ENCODE assay signal across 16 cellular contexts in the genomic region with DNA sequence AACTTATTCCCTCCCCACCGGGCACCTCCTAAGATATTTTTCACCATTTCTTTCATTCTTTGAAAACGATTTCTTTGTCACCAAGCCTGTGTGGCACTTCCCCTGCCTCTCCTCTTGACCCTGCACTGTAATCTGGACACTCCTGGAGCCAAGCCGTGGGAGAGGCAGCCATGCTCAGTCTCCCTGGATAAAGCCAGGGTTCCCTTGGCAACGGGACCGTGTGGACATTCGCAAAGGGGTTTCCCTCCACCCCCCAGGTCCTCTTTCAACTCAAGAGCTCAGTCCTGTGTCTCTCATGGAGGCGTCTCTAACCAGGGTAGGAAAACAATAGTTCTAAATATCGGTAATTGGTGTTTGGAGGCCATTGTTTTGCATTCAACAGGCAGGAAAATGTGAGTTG. TPM values are rescaled to one million over a fixed set of nuclear protein-coding genes. Genes with fewer than 3 reads are reported as not detected.
"Had no signal": no experiment of that assay in that cellular context is flagged by ENCODE, and none has a peak within 500 bp of the region (broad histone marks: within the 10 kb centered on the region; RNA-seq: fewer than 3 reads in every experiment).

A gene with protein sequence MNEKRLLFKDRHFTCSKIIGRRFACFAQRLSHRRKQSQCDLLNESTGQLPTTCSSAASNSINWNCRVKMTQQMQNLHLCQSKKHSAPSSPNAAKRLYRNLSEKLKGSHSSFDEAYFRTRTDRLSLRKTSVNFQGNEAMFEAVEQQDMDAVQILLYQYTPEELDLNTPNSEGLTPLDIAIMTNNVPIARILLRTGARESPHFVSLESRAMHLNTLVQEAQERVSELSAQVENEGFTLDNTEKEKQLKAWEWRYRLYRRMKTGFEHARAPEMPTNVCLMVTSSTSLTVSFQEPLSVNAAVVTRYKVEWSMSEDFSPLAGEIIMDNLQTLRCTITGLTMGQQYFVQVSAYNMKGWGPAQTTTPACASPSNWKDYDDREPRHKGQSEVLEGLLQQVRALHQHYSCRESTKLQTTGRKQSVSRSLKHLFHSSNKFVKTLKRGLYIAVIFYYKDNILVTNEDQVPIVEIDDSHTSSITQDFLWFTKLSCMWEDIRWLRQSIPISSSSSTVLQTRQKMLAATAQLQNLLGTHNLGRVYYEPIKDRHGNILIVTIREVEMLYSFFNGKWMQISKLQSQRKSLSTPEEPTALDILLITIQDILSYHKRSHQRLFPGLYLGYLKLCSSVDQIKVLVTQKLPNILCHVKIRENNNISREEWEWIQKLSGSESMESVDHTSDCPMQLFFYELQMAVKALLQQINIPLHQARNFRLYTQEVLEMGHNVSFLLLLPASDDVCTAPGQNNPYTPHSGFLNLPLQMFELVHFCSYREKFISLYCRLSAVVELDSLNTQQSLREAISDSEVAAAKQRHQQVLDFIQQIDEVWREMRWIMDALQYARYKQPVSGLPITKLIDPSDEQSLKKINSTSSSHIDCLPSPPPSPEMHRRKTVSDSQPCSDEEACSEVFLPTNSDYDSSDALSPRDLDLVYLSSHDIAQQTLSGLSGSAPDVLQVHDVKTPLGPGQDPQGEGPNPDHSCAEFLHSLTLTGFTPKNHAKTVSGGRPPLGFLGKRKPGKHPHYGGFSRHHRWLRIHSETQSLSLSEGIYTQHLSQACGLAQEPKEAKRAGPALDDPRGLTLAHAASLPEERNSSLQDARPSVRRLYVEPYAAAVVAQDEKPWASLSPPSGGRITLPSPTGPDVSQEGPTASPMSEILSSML (plus strand): TSS at position 261 of the 400 bp plus-strand sequence. CDS start 59,193 bp downstream, outside the sequence.

- H3K27ac ChIP-seq: cardiac muscle cell, colonic mucosa, lower lobe of right lung had no signal

- H3K9me3 Mint-ChIP-seq: activated CD4-positive, alpha-beta memory T cell treated with anti-CD3 and anti-CD28 coated beads for 36 hours; activated naive CD8-positive, alpha-beta T cell treated with anti-CD3 and anti-CD28 coated beads, Interleukin-2, amount 10 ng/mL, durations not matched to agents 7 days and 5 days; activated T-cell treated with anti-CD3 and anti-CD28 coated beads, Interleukin-2, amount 50 U/mL, for 72 hours; effector memory CD8-positive, alpha-beta T cell; naive thymus-derived CD8-positive, alpha-beta T cell had no signal

- ATAC-seq: activated T-cell treated with anti-CD3 and anti-CD28 coated beads, Interleukin-2, amount 50 U/mL, for 72 hours; effector memory CD8-positive, alpha-beta T cell; lower lobe of right lung; naive thymus-derived CD8-positive, alpha-beta T cell had no signal

- H3K4me3 Mint-ChIP-seq: activated CD4-positive, alpha-beta memory T cell treated with anti-CD3 and anti-CD28 coated beads for 36 hours; activated naive CD8-positive, alpha-beta T cell treated with anti-CD3 and anti-CD28 coated beads, Interleukin-2, amount 10 ng/mL, durations not matched to agents 7 days and 5 days; activated T-cell treated with anti-CD3 and anti-CD28 coated beads, Interleukin-2, amount 50 U/mL, for 72 hours; effector memory CD8-positive, alpha-beta T cell; naive thymus-derived CD8-positive, alpha-beta T cell had no signal

- DNase-seq: activated CD4-positive, alpha-beta memory T cell treated with anti-CD3 and anti-CD28 coated beads for 36 hours; activated CD4-positive, alpha-beta T cell treated with anti-CD3 and anti-CD28 coated beads for 1 hour; activated gamma-delta T cell treated with Interleukin-2 at 50 U/mL for 16 hours; activated naive CD8-positive, alpha-beta T cell treated with anti-CD3 and anti-CD28 coated beads, Interleukin-2, amount 10 ng/mL, durations not matched to agents 7 days and 5 days; activated T-cell treated with anti-CD3 and anti-CD28 coated beads, Interleukin-2, amount 50 U/mL, for 72 hours; aorta; colonic mucosa; effector memory CD8-positive, alpha-beta T cell; lower lobe of right lung; naive thymus-derived CD8-positive, alpha-beta T cell; stimulated activated CD4-positive, alpha-beta T cell treated with anti-CD3 and anti-CD28 coated beads, Interleukin-2, amount 100 ng/mL, for 48 hours; stimulated activated naive CD4-positive, alpha-beta T cell treated with Interleukin-2 at 50 U/mL for 16 hours; T-helper 9 cell had no signal

- H3K4me1 Mint-ChIP-seq: activated naive CD8-positive, alpha-beta T cell treated with anti-CD3 and anti-CD28 coated beads, Interleukin-2, amount 10 ng/mL, durations not matched to agents 7 days and 5 days had no signal

- H3K36me3 Mint-ChIP-seq: activated CD4-positive, alpha-beta memory T cell treated with anti-CD3 and anti-CD28 coated beads for 36 hours; activated naive CD8-positive, alpha-beta T cell treated with anti-CD3 and anti-CD28 coated beads, Interleukin-2, amount 10 ng/mL, durations not matched to agents 7 days and 5 days; naive thymus-derived CD8-positive, alpha-beta T cell had no signal

- H3K27me3 ChIP-seq: cardiac muscle cell, colonic mucosa had no signal

- H3K27ac Mint-ChIP-seq: activated CD4-positive, alpha-beta memory T cell treated with anti-CD3 and anti-CD28 coated beads for 36 hours; activated naive CD8-positive, alpha-beta T cell treated with anti-CD3 and anti-CD28 coated beads, Interleukin-2, amount 10 ng/mL, durations not matched to agents 7 days and 5 days; activated T-cell treated with anti-CD3 and anti-CD28 coated beads, Interleukin-2, amount 50 U/mL, for 72 hours; effector memory CD8-positive, alpha-beta T cell; naive thymus-derived CD8-positive, alpha-beta T cell had no signal

- H3K4me3 ChIP-seq: cardiac muscle cell, colonic mucosa, lower lobe of right lung had no signal

RNA-seq across cellular contexts. Expression of the gene that starts here (rescaled TPM):
- total RNA-seq: activated CD4-positive, alpha-beta memory T cell treated with anti-CD3 and anti-CD28 coated beads for 36 hours; activated naive CD8-positive, alpha-beta T cell treated with anti-CD3 and anti-CD28 coated beads, Interleukin-2, amount 10 ng/mL, durations not matched to agents 7 days and 5 days; activated T-cell treated with anti-CD3 and anti-CD28 coated beads, Interleukin-2, amount 50 U/mL, for 72 hours; epithelial cell of proximal tubule; mononuclear cell; naive thymus-derived CD8-positive, alpha-beta T cell had no signal
